Comparison of ENCODE assay signal across 11 cellular contexts in genomic region chr10:133189726-133190125, GRCh38. TPM values are rescaled to one million over a fixed set of nuclear protein-coding genes. Genes with fewer than 3 reads are reported as not detected.
"Had no signal": no experiment of that assay in that cellular context is flagged by ENCODE, and none has a peak within 500 bp of the region (broad histone marks: within the 10 kb centered on the region; RNA-seq: fewer than 3 reads in every experiment).

No MANE protein-coding gene starts in this region.

- H3K9ac ChIP-seq: GM23248 had no signal

- ATAC-seq: HCT116, K562 had no signal

- H3K4me3 ChIP-seq: GM23248, HAP-1, K562 had no signal

- H3K27ac ChIP-seq: GM23248, HL-60 had no signal

- DNase-seq: GM23248, GOT3, H7, HFFc6, IMR-90 had no signal

- H3K36me3 ChIP-seq: HAP-1 had no signal

- H3K4me1 ChIP-seq: HAP-1 had no signal

- H2AFZ ChIP-seq: GM23248 had no signal

- FAIRE-seq: K562 had no signal

RNA-seq across cellular contexts. Expression of gene KNDC1, which starts 29.7 kb away (rescaled TPM):
- total RNA-seq: HT1080 had no signal

RNA-seq across cellular contexts. Expression of gene UTF1, which starts 40.3 kb away (rescaled TPM):
- total RNA-seq: GM23248, H4, HFFc6, HT1080, IMR-90 had no signal
- polyA plus RNA-seq: GM23248, IMR-90 had no signal

RNA-seq across cellular contexts. Expression of gene VENTX, which starts 47.9 kb away (rescaled TPM):
- total RNA-seq: GM23248, H4, HFFc6, IMR-90 had no signal
- polyA plus RNA-seq: GM23248, IMR-90 had no signal
